ENCODE assay signal across 8 cellular contexts in the genomic region with DNA sequence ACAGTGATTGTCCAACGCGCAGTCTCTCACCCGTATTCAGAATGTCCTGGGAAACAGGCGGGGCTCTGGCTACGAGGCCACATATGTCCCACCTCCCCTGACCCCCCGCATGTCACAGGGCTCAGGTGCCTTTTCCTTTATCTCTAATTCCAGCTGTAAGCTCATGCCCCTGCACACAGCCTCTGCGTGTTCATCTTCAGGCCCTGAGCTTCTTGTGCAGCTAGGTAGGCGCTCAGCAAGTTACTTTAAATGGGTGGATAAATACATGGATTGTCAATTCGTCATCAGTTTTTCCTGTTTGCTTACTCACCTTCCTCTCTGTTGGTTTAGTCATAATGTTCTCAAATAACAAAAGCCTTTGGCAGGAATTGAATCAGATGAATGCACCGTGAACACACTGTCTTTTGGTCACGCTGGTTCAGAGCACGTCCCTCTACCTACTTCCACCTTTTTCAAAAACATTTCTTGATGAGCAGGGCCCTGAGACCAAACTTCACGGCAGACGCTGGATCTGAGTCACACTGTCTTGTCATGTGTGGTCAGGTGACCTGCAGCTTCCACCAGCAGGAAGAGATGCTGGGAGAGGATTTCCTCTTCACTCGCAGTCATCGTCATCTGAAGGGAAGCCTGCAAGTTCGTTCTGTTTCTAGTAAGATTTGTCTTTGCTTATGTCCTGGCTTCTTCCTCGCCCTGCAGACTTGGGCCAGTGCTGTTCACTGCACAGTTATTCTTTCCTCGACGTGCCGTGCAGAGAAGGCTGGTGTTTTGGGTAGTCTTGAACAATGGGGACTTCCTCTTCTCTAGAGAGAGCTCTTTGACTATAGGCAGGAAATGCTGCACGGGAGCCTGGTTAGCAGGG.
DNase-seq lines count a peak whose midpoint lies in the region; ATAC-seq lines count a peak whose summit lies in the region.

No MANE protein-coding gene starts in this region.

- H3K9me3 ChIP-seq in thymus (ENCODE audit: control insufficient read depth), result peaks cover 1% of the 10 kb centered on the region

- WGBS in thymus, result 39% methylated on average over 22 of the region's 22 CpGs

- in situ Hi-C loops in ACHN (cut with HindIII; ENCODE audit: low pct_ligation_motif_present, low pct_unique_long_range_greater_than_20kb, low sequenced_read_pairs), result no loop called here

- ATAC-seq in GM19023 (IDR thresholded peaks at IDR 0.05; ENCODE audit: unreplicated experiment), result peak; percentile 77
- peak; percentile 85 for ATAC-seq in HG03175 (IDR thresholded peaks at IDR 0.05; ENCODE audit: unreplicated experiment)
- peak; percentile 95 for ATAC-seq in esophagus mucosa

- H3K36me3 ChIP-seq in thymus (ENCODE audit: control insufficient read depth, insufficient read depth), result peaks cover 3% of the 10 kb centered on the region

- H3K27ac ChIP-seq in thymus (ENCODE audit: low read depth), result peak overlapping the region; percentile 93

- H3K4me1 ChIP-seq in thymus (ENCODE audit: control insufficient read depth, insufficient read depth, low read length), result peaks cover 11% of the 10 kb centered on the region

- peak overlapping the region; percentile 53 for H3K4me3 ChIP-seq in thymus (ENCODE audit: low read length)

- no peaks in the 10 kb centered on the region for H3K27me3 ChIP-seq in thymus (ENCODE audit: control insufficient read depth, insufficient read depth)

- DNase-seq in ACHN, result peak; percentile 68
- peak; percentile 83 for DNase-seq in NOMO-1 treated with DMSO at 0.1 percent for 48 hours (lab: John Stamatoyannopoulos, UW; ENCODE audit: unreplicated experiment)
- DNase-seq in activated CD8-positive, alpha-beta memory T cell treated with anti-CD3 and anti-CD28 coated beads, Interleukin-2, amount 50 U/mL, for 1 hour (ENCODE audit: extremely low read depth), result peak; percentile 51
- peak; percentile 13 for DNase-seq in occipital lobe (lab: John Stamatoyannopoulos, UW)

Comparison
In these comparisons a context has a peak if more than half of its experiments do, and no peak if none do; other contexts are left out.
1. Peak in every context shown above with its lines: DNase-seq, ATAC-seq, H3K4me3 ChIP-seq and H3K27ac ChIP-seq.
2. DNase-seq: peak in every context shown above with its lines; median percentile 83 in NOMO-1 treated with DMSO at 0.1 percent for 48 hours; 68 in ACHN; 51 in activated CD8-positive, alpha-beta memory T cell treated with anti-CD3 and anti-CD28 coated beads, Interleukin-2, amount 50 U/mL, for 1 hour; 13 in occipital lobe.